3 cellular contexts compared by ENCODE assay signal in the genomic region with DNA sequence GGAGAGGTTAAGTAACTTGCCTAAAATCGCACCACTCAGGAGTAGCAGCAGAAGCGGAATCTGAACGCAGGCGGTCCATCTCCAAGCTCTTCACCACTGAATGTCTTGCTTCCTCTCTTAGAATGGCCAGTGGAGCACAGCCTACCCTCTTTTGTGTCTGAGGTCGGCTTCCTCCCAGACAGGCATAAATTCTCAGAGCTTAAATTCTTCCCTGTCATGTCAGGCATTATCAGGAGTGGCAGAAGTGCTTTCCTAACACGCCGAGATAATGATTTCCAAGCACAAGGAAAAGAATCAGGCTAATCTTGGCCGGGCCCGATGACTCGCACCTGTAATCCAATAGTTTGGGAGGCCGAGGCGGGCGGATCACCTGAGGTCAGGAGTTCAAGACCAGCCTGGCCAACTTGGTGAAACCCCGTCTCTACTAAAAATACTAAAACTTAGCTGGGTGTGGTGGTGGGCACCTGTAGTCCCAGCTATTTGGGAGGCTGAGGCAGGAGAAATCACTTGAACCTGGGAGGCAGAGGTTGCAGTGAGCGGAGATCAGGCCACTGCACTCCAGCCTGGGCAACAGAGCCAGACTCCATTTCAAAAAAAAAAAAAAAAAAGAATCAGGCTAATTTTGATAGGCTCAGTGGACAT. TPM values are rescaled to one million over a fixed set of nuclear protein-coding genes. Genes with fewer than 3 reads are reported as not detected.
"Had no signal": no experiment of that assay in that cellular context is flagged by ENCODE, and none has a peak within 500 bp of the region (broad histone marks: within the 10 kb centered on the region; RNA-seq: fewer than 3 reads in every experiment).

No MANE protein-coding gene starts in this region.

RNA-seq across cellular contexts. Expression of a gene that starts 30.2 kb away (rescaled TPM):
- total RNA-seq: cardiac muscle cell; naive thymus-derived CD8-positive, alpha-beta T cell; neural crest cell had no signal
- polyA plus RNA-seq: cardiac muscle cell; naive thymus-derived CD8-positive, alpha-beta T cell had no signal
